ENCODE assay signal across 8 cellular contexts in the genomic region with DNA sequence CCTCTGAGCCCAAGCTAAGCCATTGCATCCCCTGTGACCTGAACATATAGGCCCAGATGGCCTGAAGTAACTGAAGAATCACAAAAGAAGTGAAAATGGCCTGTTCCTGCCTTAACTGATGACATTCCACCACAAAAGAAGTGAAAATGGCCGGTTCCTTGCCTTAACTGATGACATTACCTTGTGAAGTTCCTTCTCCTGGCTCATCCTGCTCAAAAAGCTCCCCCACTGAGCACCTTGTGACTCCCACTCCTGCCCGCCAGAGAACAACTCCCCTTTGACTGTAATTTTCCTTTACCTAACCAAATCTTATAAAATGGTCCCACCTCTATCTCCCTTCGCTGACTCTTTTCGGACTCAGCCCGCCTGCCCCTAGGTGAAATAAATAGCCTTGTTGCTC.
DNase-seq lines count a peak whose midpoint lies in the region; ATAC-seq, FAIRE-seq and TF ChIP-seq lines count a peak whose summit lies in the region.
"Not testable (repeated sequence)": the region's sequence is repeated elsewhere in the genome, so short reads cannot be mapped to it uniquely, and the experiment has no call there.

No MANE protein-coding gene starts in this region.

- not testable (repeated sequence) for H3K18ac ChIP-seq in H9 (ENCODE audit: insufficient read length, low read depth, low read length); H1 (ENCODE audit: extremely low read depth, low read length); neuronal stem cell (ENCODE audit: low read length)
- H3K18ac ChIP-seq in mesendoderm (ENCODE audit: low read length): peak overlapping the region; percentile 45

- H3K27ac Mint-ChIP-seq in H9 (peak overlapping the region; percentile 71 to 85 (median 85); a peak in 5 of 7 replicates), WTC11 (peak overlapping the region; percentile 71), glutamatergic neuron (ENCODE audit: unreplicated experiment) (peak overlapping the region; percentile 7)

- H2BK12ac ChIP-seq in H9 (ENCODE audit: insufficient read length, low read depth, low read length); H1 (ENCODE audit: low read depth, low read length); neuronal stem cell (ENCODE audit: low read length): not testable (repeated sequence)

- H3K9ac ChIP-seq in H9 (ENCODE audit: extremely low read depth, insufficient read length, low read length); HUES6 (ENCODE audit: low read length); H1 (replicated peaks in 1 of 4; ENCODE audit: extremely low read depth in 1 of 4, low read depth in 3 of 4, low read length in 3 of 4); mesendoderm (ENCODE audit: low read length); neuronal stem cell (ENCODE audit: low read depth, low read length, poor library complexity): not testable (repeated sequence)

- not testable (repeated sequence) for H3K23ac ChIP-seq in H9 (ENCODE audit: insufficient read length, low read depth, low read length); H1 (ENCODE audit: insufficient read length); mesendoderm (ENCODE audit: low read length); neuronal stem cell (ENCODE audit: low read depth, low read length, poor library complexity)

- H3K27me3 Mint-ChIP-seq in H9 (ENCODE audit: low read depth); WTC11 (ENCODE audit: low read depth); glutamatergic neuron (ENCODE audit: unreplicated experiment): not testable (repeated sequence)

- H4K8ac ChIP-seq in H9 (replicated peaks; ENCODE audit: insufficient read length, low read depth, low read length); H1 (ENCODE audit: extremely low read depth, insufficient read depth, low read length); mesendoderm (ENCODE audit: low read depth, low read length); neuronal stem cell (ENCODE audit: low read depth, low read length): not testable (repeated sequence)

- not testable (repeated sequence) for TF ChIP-seq POLR2A in H1 (IDR thresholded peaks at IDR 0.05; ENCODE audit: control extremely low read depth in 1 of 2, low read depth in 2 of 2, low read length in 2 of 2)

- not testable (repeated sequence) for TF ChIP-seq RAD21 in H1 (IDR thresholded peaks at IDR 0.05 in 1 of 2, conservative IDR thresholded peaks at IDR 0.05 in 1 of 2; ENCODE audit: low read depth in 2 of 2, low read length in 2 of 2)

- not testable (repeated sequence) for H3K4me2 ChIP-seq in H9 (ENCODE audit: insufficient read depth, insufficient read length, low read length); H1 (ENCODE audit: insufficient read depth in 1 of 2, low read depth in 2 of 2, low read length in 2 of 2); mesendoderm (ENCODE audit: low read length); neuronal stem cell (ENCODE audit: insufficient read depth, low read length, poor library complexity, severe bottlenecking)

- not testable (repeated sequence) for H3K9me3 Mint-ChIP-seq in H9; WTC11; glutamatergic neuron (ENCODE audit: unreplicated experiment)

- not testable (repeated sequence) for H3K4me1 ChIP-seq in H9 (ENCODE audit: insufficient read depth, low read length); H1 (replicated peaks in 1 of 4; ENCODE audit: control insufficient read depth in 3 of 4, insufficient read depth in 4 of 4, low read length in 3 of 4); mesendoderm (ENCODE audit: control insufficient read depth, low read depth, low read length); neuronal stem cell (ENCODE audit: control insufficient read depth in 2 of 2, insufficient read depth in 1 of 2, low read depth in 1 of 2, low read length in 2 of 2)
- H3K4me1 ChIP-seq in HUES6 (ENCODE audit: control insufficient read depth, insufficient read depth, low read length): peaks cover 24% of the 10 kb centered on the region

- not testable (repeated sequence) for FAIRE-seq in H1 (lab: Jason Lieb, UNC)

- H4K5ac ChIP-seq in H9 (ENCODE audit: insufficient read length, low read depth, low read length); H1 (ENCODE audit: insufficient read length, low read depth, low read length); mesendoderm (ENCODE audit: low read length): not testable (repeated sequence)

- not testable (repeated sequence) for H3K27ac ChIP-seq in H9 (ENCODE audit: insufficient read length, low read depth, low read length); H1 (ENCODE audit: low read depth, low read length); neuronal stem cell (replicated peaks; ENCODE audit: low read length)
- H3K27ac ChIP-seq in HUES6 (ENCODE audit: low read depth, low read length) (peak overlapping the region; percentile 84; the same call in 1 of the 2 replicates), mesendoderm (ENCODE audit: low read depth, low read length) (peak overlapping the region; percentile 72)

- H4K20me1 ChIP-seq in H9 (ENCODE audit: control insufficient read depth, insufficient read depth, insufficient read length); H1 (replicated peaks in 1 of 2; ENCODE audit: control insufficient read depth in 1 of 2, insufficient read depth in 2 of 2, low read length in 2 of 2): not testable (repeated sequence)

- H3K56ac ChIP-seq in H9 (ENCODE audit: insufficient read length, low read depth, low read length); H1 (replicated peaks; ENCODE audit: insufficient read length, low read depth, low read length): not testable (repeated sequence)
- H3K56ac ChIP-seq in mesendoderm (ENCODE audit: low read length): peak overlapping the region; percentile 40

- H2AFZ ChIP-seq in H9 (ENCODE audit: low read length): not testable (repeated sequence)
- peak overlapping the region; percentile 64; the same call in 1 of the 2 replicates for H2AFZ ChIP-seq in H1 (ENCODE audit: low read length)
- peak overlapping the region; percentile 17 for H2AFZ ChIP-seq in neuronal stem cell (ENCODE audit: low read length)

- H3K9me3 ChIP-seq in H9 (ENCODE audit: control insufficient read depth, low read depth, low read length); HUES6 (ENCODE audit: control insufficient read depth, insufficient read depth, low read depth, low read length); H1 (ENCODE audit: insufficient read depth in 2 of 2, low read depth in 1 of 2, low read length in 1 of 2); neuronal stem cell (replicated peaks in 1 of 2; ENCODE audit: control insufficient read depth in 2 of 2, insufficient read depth in 1 of 2, low read depth in 1 of 2, low read length in 2 of 2): not testable (repeated sequence)

- not testable (repeated sequence) for H2BK120ac ChIP-seq in H9 (ENCODE audit: low read depth, low read length, poor library complexity, severe bottlenecking); H1 (replicated peaks; ENCODE audit: low read depth, low read length); neuronal stem cell (ENCODE audit: low read depth, low read length)
- peak overlapping the region; percentile 7 for H2BK120ac ChIP-seq in mesendoderm (ENCODE audit: low read depth, low read length)

- not testable (repeated sequence) for H3K14ac ChIP-seq in H9 (ENCODE audit: insufficient read depth, low read length); H1 (ENCODE audit: insufficient read length); neuronal stem cell (ENCODE audit: low read length)

- DNase-seq in ELF-1 (ENCODE audit: low read depth, low spot score) (peak; percentile 22), H9 (peak; percentile 61), mesendoderm (peak; percentile 80)
- not testable (repeated sequence) for DNase-seq in WTC11 (ENCODE audit: low spot score); H1 (ENCODE audit: low read depth in 1 of 2, low spot score in 2 of 2); glutamatergic neuron; neuronal stem cell (ENCODE audit: low spot score)

- H4K91ac ChIP-seq in H9 (ENCODE audit: insufficient read length, low read depth, low read length); H1 (replicated peaks; ENCODE audit: insufficient read length, low read length); neuronal stem cell (ENCODE audit: low read depth, low read length, poor library complexity): not testable (repeated sequence)

- not testable (repeated sequence) for H3K27me3 ChIP-seq in H9 (ENCODE audit: insufficient read depth, low read length); HUES6 (ENCODE audit: control insufficient read depth, insufficient read depth, low read length); H1 (replicated peaks in 1 of 4; ENCODE audit: control insufficient read depth in 3 of 4, extremely low read depth in 1 of 4, insufficient read depth in 3 of 4, low read length in 3 of 4); mesendoderm (ENCODE audit: insufficient read depth, low read length, poor library complexity); neuronal stem cell (ENCODE audit: control insufficient read depth in 3 of 3, insufficient read depth in 3 of 3, low read depth in 1 of 3, low read length in 3 of 3)

- not testable (repeated sequence) for H3K4me3 ChIP-seq in HUES6 (ENCODE audit: low read depth, low read length); H1 (ENCODE audit: extremely low read depth in 1 of 4, insufficient read depth in 2 of 4, low read depth in 3 of 4, low read length in 4 of 4); mesendoderm (ENCODE audit: low read length); neuronal stem cell (ENCODE audit: low read length in 2 of 2)

- TF ChIP-seq CTCF in H9 (conservative IDR thresholded peaks at IDR 0.05); WTC11 (IDR thresholded peaks at IDR 0.05); H1 (IDR thresholded peaks at IDR 0.05; ENCODE audit: control extremely low read depth in 1 of 3, insufficient read depth in 1 of 3, low read depth in 1 of 3, low read length in 3 of 3); glutamatergic neuron (IDR thresholded peaks at IDR 0.05; ENCODE audit: partially characterized antibody, unreplicated experiment): not testable (repeated sequence)

- not testable (repeated sequence) for H3K4ac ChIP-seq in H9 (ENCODE audit: low read depth, low read length); H1 (replicated peaks; ENCODE audit: insufficient read length, low read depth, low read length); mesendoderm (ENCODE audit: low read depth, low read length); neuronal stem cell (ENCODE audit: low read length)

- POLR2A ChIA-PET in WTC11 (lab: Charles Lee); H1 (lab: Charles Lee; ENCODE audit: partially characterized antibody): not testable (repeated sequence)

- H3K4me1 Mint-ChIP-seq in H9 (peaks cover 12 to 18% of the 10 kb centered on the region in 2 experiments), WTC11 (peaks cover 33% of the 10 kb centered on the region)
- not testable (repeated sequence) for H3K4me1 Mint-ChIP-seq in glutamatergic neuron (ENCODE audit: low read depth, unreplicated experiment)

- not testable (repeated sequence) for H3K79me1 ChIP-seq in H9 (ENCODE audit: insufficient read depth, low read depth, low read length, poor library complexity, severe bottlenecking); H1 (ENCODE audit: low read depth, low read length); mesendoderm (ENCODE audit: low read length); neuronal stem cell (ENCODE audit: low read depth, low read length)

- not testable (repeated sequence) for H2BK5ac ChIP-seq in H9 (ENCODE audit: insufficient read length, low read length); H1 (ENCODE audit: low read depth, low read length); mesendoderm (ENCODE audit: low read length); neuronal stem cell (ENCODE audit: low read length)

- WGBS in H9 (ENCODE audit: extremely low coverage, insufficient read length, low lambda C conversion rate): no CpG with 5 or more reads among the region's 5 CpGs
- WGBS in H1 (ENCODE audit: extremely low coverage in 1 of 2, insufficient coverage in 1 of 2, insufficient read length in 1 of 2, insufficient replicate concordance in 2 of 2, low coverage in 1 of 2, low lambda C conversion rate in 2 of 2, missing lambda C conversion rate in 1 of 2), 2 experiments: 90% methylated on average over 5 of the region's 5 CpGs; no CpG with 5 or more reads in 1 of the 2 experiments
- WGBS in mesendoderm (ENCODE audit: extremely low coverage, insufficient coverage, low lambda C conversion rate): no CpG with 5 or more reads among the region's 5 CpGs
- WGBS in neuronal stem cell (ENCODE audit: extremely low coverage in 2 of 2, insufficient read length in 2 of 2, insufficient replicate concordance in 1 of 2), 2 donors: no CpG with 5 or more reads among the region's 5 CpGs

- not testable (repeated sequence) for H3K36me3 ChIP-seq in HUES6 (ENCODE audit: control insufficient read depth, insufficient read depth, low read length); H1 (ENCODE audit: control insufficient read depth in 2 of 4, insufficient read depth in 4 of 4, low read length in 3 of 4); mesendoderm (ENCODE audit: control insufficient read depth, insufficient read depth, low read length); neuronal stem cell (replicated peaks in 1 of 2; ENCODE audit: control insufficient read depth in 2 of 2, insufficient read depth in 2 of 2, low read length in 2 of 2)

- H2AK5ac ChIP-seq in H9 (ENCODE audit: insufficient read length, low read length); H1 (ENCODE audit: low read depth, low read length); mesendoderm (ENCODE audit: low read length); neuronal stem cell (ENCODE audit: low read depth, low read length): not testable (repeated sequence)

- not testable (repeated sequence) for H3T11ph ChIP-seq in H9 (ENCODE audit: low read length)

- not testable (repeated sequence) for H2BK20ac ChIP-seq in H9 (ENCODE audit: low read depth, low read length, poor library complexity, severe bottlenecking); H1 (ENCODE audit: low read length)

- H3K79me2 ChIP-seq in H9 (ENCODE audit: insufficient read depth, low read length); H1 (ENCODE audit: control insufficient read depth in 1 of 2, insufficient read depth in 2 of 2, low read length in 2 of 2); mesendoderm (ENCODE audit: control insufficient read depth, insufficient read depth, low read length): not testable (repeated sequence)

- not testable (repeated sequence) for H3K4me3 Mint-ChIP-seq in H9; WTC11; glutamatergic neuron (ENCODE audit: unreplicated experiment)

- H3K36me3 Mint-ChIP-seq in H9 (ENCODE audit: insufficient read depth in 1 of 3, low read depth in 3 of 3); WTC11; glutamatergic neuron (ENCODE audit: unreplicated experiment): not testable (repeated sequence)

- CTCF ChIA-PET in WTC11 (lab: Charles Lee); H1 (lab: Charles Lee; ENCODE audit: partially characterized antibody): not testable (repeated sequence)

- not testable (repeated sequence) for H3K23me2 ChIP-seq in H9 (ENCODE audit: insufficient read length, low read depth, low read length, poor library complexity, severe bottlenecking); H1 (ENCODE audit: low read depth, low read length)

- not testable (repeated sequence) for ATAC-seq in WTC11

- not testable (repeated sequence) for H2BK15ac ChIP-seq in H9 (ENCODE audit: low read depth, low read length); H1 (ENCODE audit: low read length); mesendoderm (replicated peaks; ENCODE audit: low read depth); neuronal stem cell (ENCODE audit: low read length)

- not testable (repeated sequence) for TF ChIP-seq EP300 in H1 (IDR thresholded peaks at IDR 0.05; ENCODE audit: borderline replicate concordance in 1 of 2, low read depth in 2 of 2, low read length in 2 of 2)

Comparison
In these comparisons a context has a peak if more than half of its experiments do, and no peak if none do; other contexts are left out.
1. H3K27ac Mint-ChIP-seq: peak in every context shown above with its lines; median percentile 85 in H9; 71 in WTC11; 7 in glutamatergic neuron.